ENCODE assay signal across 8 cellular contexts in genomic region chr3:66038726-66039589, GRCh38. TPM values are rescaled to one million over a fixed set of nuclear protein-coding genes. Genes with fewer than 3 reads are reported as not detected.
DNase-seq lines count a peak whose midpoint lies in the region; ATAC-seq and TF ChIP-seq lines count a peak whose summit lies in the region.

Gene MAGI1 (minus strand): TSS chr3:66038918. CDS start chr3:66038308, 610 bp downstream.

- H3K36me3 ChIP-seq in upper lobe of left lung, result no peaks in the 10 kb centered on the region

- 0 to 2% methylated on average over 23 to 58 of the region's 73 CpGs for WGBS in upper lobe of left lung, 2 donors

- peak within 1 kb of the TSS; percentile 95 to 99 (median 99) for H3K4me3 Mint-ChIP-seq in nephron

- H3K9me3 ChIP-seq in upper lobe of left lung, result no peaks in the 10 kb centered on the region

- peak within 1 kb of the TSS; percentile 53 to 85 (median 65) for H3K4me3 ChIP-seq in upper lobe of left lung

- no peak for TF ChIP-seq EP300 in upper lobe of left lung (IDR thresholded peaks at IDR 0.05)

- peaks cover 23% of the 10 kb centered on the region for H3K27me3 Mint-ChIP-seq in nephron (ENCODE audit: low read depth)

- H3K36me3 Mint-ChIP-seq in nephron (ENCODE audit: low read depth), result no peaks in the 10 kb centered on the region

- peak in 3 of 4 donors; percentile 44 to 80 (median 79) for TF ChIP-seq POLR2A in upper lobe of left lung (IDR thresholded peaks at IDR 0.05)

- DNase-seq in COLO668 (lab: John Stamatoyannopoulos, UW; ENCODE audit: unreplicated experiment), result peak; percentile 87
- DNase-seq in NCI-H510A (lab: John Stamatoyannopoulos, UW), result peak; percentile 68
- peak; percentile 53 to 61 for DNase-seq in activated T-cell treated with anti-CD3 and anti-CD28 coated beads, Interleukin-2, amount 50 U/mL, for 48 hours
- DNase-seq in foreskin melanocyte, result peak; percentile 85
- peak; percentile 85 to 96 for DNase-seq in upper lobe of left lung

- no peaks in the 10 kb centered on the region for H3K9me3 Mint-ChIP-seq in nephron

- TF ChIP-seq CTCF in nephron (IDR thresholded peaks at IDR 0.05; ENCODE audit: unreplicated experiment in 3 of 3) (no peak), upper lobe of left lung (IDR thresholded peaks at IDR 0.05) (peak in 1 of 6 experiments; percentile 6)

- peak within 1 kb of the TSS; percentile 90 to 91 (median 91) for H3K27ac ChIP-seq in upper lobe of left lung

- peak within 1 kb of the TSS; percentile 92 to 96 (median 94) for H3K27ac Mint-ChIP-seq in nephron

- H3K4me1 ChIP-seq in upper lobe of left lung, result peaks cover 7 to 26% (median 11%) of the 10 kb centered on the region in 4 donors

- no peaks in the 10 kb centered on the region for H3K27me3 ChIP-seq in upper lobe of left lung

- ATAC-seq in GM19372 (IDR thresholded peaks at IDR 0.05; ENCODE audit: low read depth, unreplicated experiment), result peak; percentile 86
- ATAC-seq in HG03457 (IDR thresholded peaks at IDR 0.05; ENCODE audit: unreplicated experiment), result peak; percentile 73
- ATAC-seq in upper lobe of left lung (ENCODE audit: low FRiP score in 2 of 2), result peak; percentile 86 to 94

- H3K4me1 Mint-ChIP-seq in nephron, result peaks cover 36% of the 10 kb centered on the region

RNA-seq across cellular contexts. Expression of gene MAGI1, which starts in this region (rescaled TPM):
- total RNA-seq in upper lobe of left lung, result 10 to 100 TPM; 33.0 to 72.9 (median 62.4) TPM

Comparison
In these comparisons a context has a peak if more than half of its experiments do, and no peak if none do; other contexts are left out.
1. Peak in every context shown above with its lines: DNase-seq, ATAC-seq, H3K4me3 ChIP-seq and H3K27ac ChIP-seq.